8 cellular contexts compared by ENCODE assay signal in genomic region chr1:25904942-25905679, GRCh38. TPM values are rescaled to one million over a fixed set of nuclear protein-coding genes. Genes with fewer than 3 reads are reported as not detected.
DNase-seq lines count a peak whose midpoint lies in the region; ATAC-seq and TF ChIP-seq lines count a peak whose summit lies in the region.

No MANE protein-coding gene starts in this region.

- TF ChIP-seq CTCF in GM12875 (IDR thresholded peaks at IDR 0.05; ENCODE audit: borderline replicate concordance, insufficient read depth, low read depth, low read length) (no peak), psoas muscle (IDR thresholded peaks at IDR 0.05) (no peak)

- peaks cover 0 to 2% (median 0%) of the 10 kb centered on the region in 3 donors for H3K27me3 ChIP-seq in psoas muscle (ENCODE audit: insufficient read depth in 3 of 3, low read length in 2 of 3)

- 1% methylated on average over 25 to 33 of the region's 34 CpGs for WGBS in psoas muscle, 3 donors
- whole genome bisulfite sequencing in urinary bladder, result 1% methylated on average over 34 of the region's 34 CpGs

- H3K27ac ChIP-seq in angular gyrus (ENCODE audit: low read depth, low read length) (peak overlapping the region; percentile 44), psoas muscle (peak overlapping the region; percentile 68), urinary bladder (ENCODE audit: low read depth) (no peak overlapping the region)

- H3K27ac Mint-ChIP-seq in T-helper 17 cell, result peak overlapping the region; percentile 88

- H3K4me3 ChIP-seq in GM12875 (ENCODE audit: low read depth, low read length) (peak overlapping the region; percentile 91), psoas muscle (peak overlapping the region; percentile 80), urinary bladder (ENCODE audit: low read depth, low read length) (peak overlapping the region; percentile 79)

- H3K9me3 ChIP-seq in T-helper 17 cell (ENCODE audit: control insufficient read depth, low read length, poor library complexity, severe bottlenecking), result no peaks in the 10 kb centered on the region
- H3K9me3 ChIP-seq in psoas muscle, result no peaks in the 10 kb centered on the region

- intact Hi-C loops in left ventricle myocardium superior (cut with micrococcal nuclease) (loop anchor here (5.0 kb wide), 1 partner anchor 92 kb away; the partner anchor contains the start of gene PAFAH2), psoas muscle (cut with DNase I) (no loop called here)

- peak overlapping the region; percentile 95 for H3K4me3 Mint-ChIP-seq in T-helper 17 cell

- H3K4me1 ChIP-seq in psoas muscle, result peaks cover 15% of the 10 kb centered on the region
- H3K4me1 ChIP-seq in urinary bladder (ENCODE audit: insufficient read depth), result peaks cover 4% of the 10 kb centered on the region

- peaks cover 3% of the 10 kb centered on the region for H3K36me3 Mint-ChIP-seq in T-helper 17 cell (ENCODE audit: low read depth)

- peak; percentile 87 to 93 for DNase-seq in NCI-H187 (lab: John Stamatoyannopoulos, UW)
- peak; percentile 59 to 89 (median 87) for DNase-seq in T-helper 17 cell
- peak; percentile 96 for DNase-seq in left ventricle myocardium superior
- DNase-seq in psoas muscle, result peak; percentile 94 to 95

- ATAC-seq in HG02885 (IDR thresholded peaks at IDR 0.05; ENCODE audit: poor library complexity, unreplicated experiment) (peak; percentile 85), T-helper 17 cell (peak; percentile 72), left ventricle myocardium superior (peak; percentile 96), psoas muscle (peak; percentile 92 to 95 (median 94))

- H3K36me3 ChIP-seq in psoas muscle (ENCODE audit: insufficient read depth in 1 of 2, low read depth in 1 of 2), result peaks cover 0 to 22% of the 10 kb centered on the region in 2 donors
- H3K36me3 ChIP-seq in urinary bladder (ENCODE audit: insufficient read depth), result no peaks in the 10 kb centered on the region

- H3K27me3 Mint-ChIP-seq in T-helper 17 cell, result no peaks in the 10 kb centered on the region

- peaks cover 21% of the 10 kb centered on the region for H3K4me1 Mint-ChIP-seq in T-helper 17 cell

RNA-seq across cellular contexts. Expression of gene STMN1, which starts 1.1 kb away (rescaled TPM):
- total RNA-seq in T-helper 17 cell (10 to 100 TPM in 1 of 2 donors, 1 to 10 TPM in 1; 9.3 to 13.8 TPM), left ventricle myocardium superior (21.4 TPM), psoas muscle (10 to 100 TPM; 10.1 to 29.2 (median 16.6) TPM), urinary bladder (67.9 TPM)
- polyA plus RNA-seq in psoas muscle (10 to 100 TPM in 2 of 3 donors, 1 to 10 TPM in 1; 7.6 to 24.8 (median 14.3) TPM), urinary bladder (49.4 TPM)

RNA-seq across cellular contexts. Expression of gene PAQR7, which starts 29.6 kb away (rescaled TPM):
- 1 to 10 TPM; 1.4 to 2.6 TPM for total RNA-seq in T-helper 17 cell
- total RNA-seq in left ventricle myocardium superior, result 2.0 TPM
- total RNA-seq in psoas muscle, result 1 to 10 TPM; 2.2 to 3.7 (median 2.6) TPM
- polyA plus RNA-seq in psoas muscle, result 1 to 10 TPM; 2.1 to 2.9 (median 2.2) TPM
- 10.4 TPM for total RNA-seq in urinary bladder
- 13.4 TPM for polyA plus RNA-seq in urinary bladder

RNA-seq across cellular contexts. Expression of gene AUNIP, which starts 45.9 kb away (rescaled TPM):
- under 1 TPM in 1 of 2 donors, not detected in 1; 0.31 TPM for total RNA-seq in T-helper 17 cell
- total RNA-seq in left ventricle myocardium superior, result not detected
- under 1 TPM in 2 of 4 donors, not detected in 2; 0.26 to 0.47 TPM for total RNA-seq in psoas muscle
- polyA plus RNA-seq in psoas muscle, result under 1 TPM; 0.05 to 0.13 (median 0.07) TPM
- total RNA-seq in urinary bladder, result 1.4 TPM
- polyA plus RNA-seq in urinary bladder, result 0.11 TPM
